13 cellular contexts compared by ENCODE assay signal in the genomic region with DNA sequence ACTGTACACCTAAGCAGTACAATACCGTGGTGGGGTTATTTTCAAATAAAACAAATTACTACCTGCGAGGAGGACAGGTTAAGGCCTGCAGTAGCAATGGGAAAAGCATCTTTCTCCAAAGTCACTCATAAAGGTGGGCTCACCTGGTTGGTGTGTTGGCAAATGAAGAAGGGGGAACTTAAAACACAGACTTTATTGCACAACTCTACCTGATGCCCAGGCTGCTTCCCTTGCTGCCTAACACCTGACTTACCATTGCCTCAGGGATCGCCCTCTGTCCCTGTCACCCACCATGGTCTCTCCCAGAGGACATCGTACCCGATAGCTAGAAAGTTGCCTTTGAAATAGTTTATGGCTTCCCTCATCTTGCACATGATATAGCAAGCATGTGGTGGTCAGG. TPM values are rescaled to one million over a fixed set of nuclear protein-coding genes. Genes with fewer than 3 reads are reported as not detected.
A peak's percentile ranks its signal among the peaks of the same experiment; 100 is the strongest.
DNase-seq lines count a peak whose midpoint lies in the region; TF ChIP-seq lines count a peak whose summit lies in the region.
"Had no signal": no experiment of that assay in that cellular context is flagged by ENCODE, and none has a peak within 500 bp of the region (broad histone marks: within the 10 kb centered on the region; RNA-seq: fewer than 3 reads in every experiment).

No MANE protein-coding gene starts in this region.

- H3K27me3 ChIP-seq in esophagus muscularis mucosa (no peaks in the 10 kb centered on the region), stomach (no peaks in the 10 kb centered on the region), Peyer's patch (no peaks in the 10 kb centered on the region)

- H3K4me1 ChIP-seq in OCI-LY7 (ENCODE audit: insufficient read depth, low read length, poor library complexity, severe bottlenecking) (peaks cover 40% of the 10 kb centered on the region), esophagus muscularis mucosa (peaks cover 65 to 82% (median 72%) of the 10 kb centered on the region in 4 donors), stomach (peaks cover 32 to 78% (median 60%) of the 10 kb centered on the region in 4 donors), Peyer's patch (peaks cover 0 to 20% (median 9%) of the 10 kb centered on the region in 4 donors)

- intact Hi-C loops in activated naive CD4-positive, alpha-beta T cell treated with anti-CD3 and anti-CD28 coated beads for 36 hours (cut with micrococcal nuclease): loop anchor here (5.0 kb wide), 2 partner anchors 76 to 126 kb away; a partner anchor contains a TSS
- intact Hi-C loops in OCI-LY7 (cut with micrococcal nuclease; ENCODE audit: unreplicated experiment) (loop anchor here (5.0 kb wide), 1 partner anchor 126 kb away; a partner anchor contains a TSS), esophagus muscularis mucosa (cut with DNase I) (no loop called here), stomach (cut with DNase I; ENCODE audit: low total_unique reads) (loop anchor here (10.0 kb wide), 1 partner anchor 79 kb away; a partner anchor contains a TSS), posterior cingulate gyrus (cut with DNase I) (loop anchor here (2.0 kb wide), 1 partner anchor 75 kb away; a partner anchor contains a TSS)

- H3K4me3 ChIP-seq in OCI-LY7 (ENCODE audit: low read depth, low read length, poor library complexity, severe bottlenecking): no peak overlapping the region
- no peak overlapping the region for H3K4me3 ChIP-seq in esophagus muscularis mucosa
- H3K4me3 ChIP-seq in stomach: no peak overlapping the region
- H3K4me3 ChIP-seq in Peyer's patch: no peak overlapping the region

- TF ChIP-seq EP300 in esophagus muscularis mucosa (IDR thresholded peaks at IDR 0.05) (no peak), stomach (IDR thresholded peaks at IDR 0.05) (no peak)

- H2AFZ ChIP-seq in OCI-LY7 (ENCODE audit: low read length): no peak overlapping the region

- CTCF ChIA-PET in activated naive CD4-positive, alpha-beta T cell treated with anti-CD3 and anti-CD28 coated beads for 36 hours (lab: Charles Lee): no interaction called here
- CTCF ChIA-PET in OCI-LY7 (lab: Charles Lee; ENCODE audit: unreplicated experiment): interaction anchor here (2.0 kb wide), 1 partner anchor 9 kb away, joined by 6 read pairs; no protein-coding TSS in a partner anchor

- POLR2A ChIA-PET in OCI-LY7 (lab: Charles Lee): interaction anchor here (1.7 to 2.0 kb wide), 3 partner anchors 9 to 137 kb away, joined by 5 to 17 read pairs (median 13); no protein-coding TSS in a partner anchor

- H3K27ac ChIP-seq in OCI-LY7 (ENCODE audit: low read depth, low read length, poor library complexity, severe bottlenecking) (peak overlapping the region; percentile 98), esophagus muscularis mucosa (replicated peaks in 1 of 4) (peak overlapping the region; percentile 78 to 82 (median 80)), stomach (peak overlapping the region in 4 of 5 donors; percentile 73 to 89 (median 82)), Peyer's patch (no peak overlapping the region)

- H3K36me3 ChIP-seq in OCI-LY7 (ENCODE audit: insufficient read depth, low read length) (peaks cover 95% of the 10 kb centered on the region), esophagus muscularis mucosa (peaks cover 45 to 73% (median 61%) of the 10 kb centered on the region in 4 donors), stomach (peaks cover 55 to 80% (median 71%) of the 10 kb centered on the region in 4 donors), Peyer's patch (peaks cover 0 to 63% (median 0%) of the 10 kb centered on the region in 3 donors)

- TF ChIP-seq CTCF in OCI-LY7 (conservative IDR thresholded peaks at IDR 0.05; ENCODE audit: low read length) (no peak), esophagus muscularis mucosa (IDR thresholded peaks at IDR 0.05) (no peak), stomach (IDR thresholded peaks at IDR 0.05) (no peak), Peyer's patch (IDR thresholded peaks at IDR 0.05) (no peak)

- no peak for DNase-seq in activated naive CD4-positive, alpha-beta T cell treated with anti-CD3 and anti-CD28 coated beads for 36 hours
- DNase-seq in OCI-LY7 (ENCODE audit: low spot score) (no peak), esophagus muscularis mucosa (ENCODE audit: extremely low spot score) (no peak), stomach (no peak), posterior cingulate gyrus (no peak), activated gamma-delta T cell treated with Interleukin-2 at 50 U/mL for 16 hours (no peak), Peyer's patch (no peak)
- DNase-seq: activated CD4-positive, alpha-beta T cell treated with anti-CD3 and anti-CD28 coated beads for 1 hour; kidney glomerular epithelial cell; NCI-H2171 had no signal

- H4K20me1 ChIP-seq in OCI-LY7 (ENCODE audit: insufficient read depth, low read length): no peaks in the 10 kb centered on the region

- peak overlapping the region; percentile 23 for H3K27ac Mint-ChIP-seq in activated naive CD4-positive, alpha-beta T cell treated with anti-CD3 and anti-CD28 coated beads, Interleukin-2, amount 50 U/mL, for 24 hours
- no peak overlapping the region for H3K27ac Mint-ChIP-seq in activated naive CD4-positive, alpha-beta T cell treated with anti-CD3 and anti-CD28 coated beads for 36 hours
- H3K27ac Mint-ChIP-seq: activated T-helper 2 cell treated with anti-CD3 and anti-CD28 coated beads, Interferon-gamma antibody, Interleukin-2, Interleukin-4, amounts not matched to agents 10 μg/mL and 5 μg/mL and 100 μg/mL, durations not matched to agents 14 hours and 24 hours and 36 hours had no signal

- no peak overlapping the region for H3K4me3 Mint-ChIP-seq in activated naive CD4-positive, alpha-beta T cell treated with anti-CD3 and anti-CD28 coated beads, Interleukin-2, amount 50 U/mL, for 24 hours
- no peak overlapping the region for H3K4me3 Mint-ChIP-seq in activated naive CD4-positive, alpha-beta T cell treated with anti-CD3 and anti-CD28 coated beads for 36 hours

- TF ChIP-seq POLR2A in esophagus muscularis mucosa (IDR thresholded peaks at IDR 0.05; ENCODE audit: low read depth) (no peak), stomach (IDR thresholded peaks at IDR 0.05) (no peak), Peyer's patch (IDR thresholded peaks at IDR 0.05) (no peak)

- no TSS peak for BruUV-seq in OCI-LY7 (replicated peaks; lab: Mats Ljungman, UMichigan)

- 78% methylated on average over 5 of the region's 5 CpGs for WGBS in esophagus muscularis mucosa
- WGBS in stomach, 5 donors: 87 to 96% (median 93%) methylated on average over 5 of the region's 5 CpGs

- peaks cover 34% of the 10 kb centered on the region for H3K36me3 Mint-ChIP-seq in activated naive CD4-positive, alpha-beta T cell treated with anti-CD3 and anti-CD28 coated beads, Interleukin-2, amount 50 U/mL, for 24 hours
- peaks cover 71% of the 10 kb centered on the region for H3K36me3 Mint-ChIP-seq in activated naive CD4-positive, alpha-beta T cell treated with anti-CD3 and anti-CD28 coated beads for 36 hours (ENCODE audit: low read depth)

- peaks cover 59% of the 10 kb centered on the region for H3K79me2 ChIP-seq in OCI-LY7 (ENCODE audit: insufficient read depth, low read depth, low read length)

- H3K4me2 ChIP-seq in OCI-LY7 (ENCODE audit: low read length): peak overlapping the region; percentile 36

- no peaks in the 10 kb centered on the region for H3K9me3 Mint-ChIP-seq in activated naive CD4-positive, alpha-beta T cell treated with anti-CD3 and anti-CD28 coated beads, Interleukin-2, amount 50 U/mL, for 24 hours
- H3K9me3 Mint-ChIP-seq in activated naive CD4-positive, alpha-beta T cell treated with anti-CD3 and anti-CD28 coated beads for 36 hours: no peaks in the 10 kb centered on the region
- H3K9me3 Mint-ChIP-seq: activated T-helper 2 cell treated with anti-CD3 and anti-CD28 coated beads, Interferon-gamma antibody, Interleukin-2, Interleukin-4, amounts not matched to agents 10 μg/mL and 5 μg/mL and 100 μg/mL, durations not matched to agents 14 hours and 24 hours and 36 hours had no signal

- no peaks in the 10 kb centered on the region for H3K27me3 Mint-ChIP-seq in activated naive CD4-positive, alpha-beta T cell treated with anti-CD3 and anti-CD28 coated beads, Interleukin-2, amount 50 U/mL, for 24 hours
- no peaks in the 10 kb centered on the region for H3K27me3 Mint-ChIP-seq in activated naive CD4-positive, alpha-beta T cell treated with anti-CD3 and anti-CD28 coated beads for 36 hours (ENCODE audit: low read depth)

- H3K4me1 Mint-ChIP-seq in activated naive CD4-positive, alpha-beta T cell treated with anti-CD3 and anti-CD28 coated beads, Interleukin-2, amount 50 U/mL, for 24 hours: peaks cover 54% of the 10 kb centered on the region
- H3K4me1 Mint-ChIP-seq in activated naive CD4-positive, alpha-beta T cell treated with anti-CD3 and anti-CD28 coated beads for 36 hours (ENCODE audit: low read depth): peaks cover 49% of the 10 kb centered on the region

- no peaks in the 10 kb centered on the region for H3K9me2 ChIP-seq in OCI-LY7 (ENCODE audit: insufficient read depth, low read length)

- H3K9me3 ChIP-seq in OCI-LY7 (ENCODE audit: low read length) (no peaks in the 10 kb centered on the region), esophagus muscularis mucosa (no peaks in the 10 kb centered on the region), stomach (no peaks in the 10 kb centered on the region), Peyer's patch (no peaks in the 10 kb centered on the region)

RNA-seq across cellular contexts. Expression of a gene that starts 53.6 kb away (rescaled TPM):
- total RNA-seq in activated naive CD4-positive, alpha-beta T cell treated with anti-CD3 and anti-CD28 coated beads for 36 hours: 100 to 1,000 TPM; 770 to 802 TPM
- total RNA-seq in OCI-LY7 (2014; rRNA removed; shearing (Covaris generic)): 546 and 638 TPM in 2 replicates
- total RNA-seq in OCI-LY7 (2022) (913 and 950 TPM in 2 replicates), esophagus muscularis mucosa (100 to 1,000 TPM; 679 to 875 (median 782) TPM), stomach (1,000 to 10,000 TPM in 1 of 5 donors, 100 to 1,000 TPM in 4; 306 to 1,010 (median 502) TPM), Peyer's patch (100 to 1,000 TPM; 382 to 889 (median 658) TPM)
- 100 to 1,000 TPM; 794 to 911 (median 842) TPM for polyA plus RNA-seq in stomach

RNA-seq across cellular contexts. Expression of a gene that starts 55.4 kb away (rescaled TPM):
- 1 to 10 TPM; 1.6 to 1.9 TPM for total RNA-seq in activated naive CD4-positive, alpha-beta T cell treated with anti-CD3 and anti-CD28 coated beads for 36 hours
- total RNA-seq in OCI-LY7 (2014; rRNA removed; shearing (Covaris generic)): 6.5 and 7.7 TPM in 2 replicates
- total RNA-seq in OCI-LY7 (2022) (11.6 and 11.7 TPM in 2 replicates), esophagus muscularis mucosa (under 1 TPM in 3 of 4 donors, not detected in 1; 0.13 to 0.42 (median 0.23) TPM), stomach (10 to 100 TPM in 1 of 5 donors, 1 to 10 TPM in 1, under 1 TPM in 1, not detected in 2; 0.92 to 45.5 (median 2.6) TPM), Peyer's patch (1 to 10 TPM in 1 of 4 donors, under 1 TPM in 1, not detected in 2; 0.67 to 1.3 TPM)
- under 1 TPM in 1 of 3 donors, not detected in 2; 0.15 TPM for polyA plus RNA-seq in stomach
- total RNA-seq: HT-29 had no signal

Comparison
In these comparisons a context has a peak if more than half of its experiments do, and no peak if none do; other contexts are left out.
1. H3K27ac ChIP-seq: peak in OCI-LY7 (single experiment), esophagus muscularis mucosa (4 of 4) and stomach (4 of 5); none in Peyer's patch (0 of 4).